1 cellular context compared by ENCODE assay signal in the genomic region with DNA sequence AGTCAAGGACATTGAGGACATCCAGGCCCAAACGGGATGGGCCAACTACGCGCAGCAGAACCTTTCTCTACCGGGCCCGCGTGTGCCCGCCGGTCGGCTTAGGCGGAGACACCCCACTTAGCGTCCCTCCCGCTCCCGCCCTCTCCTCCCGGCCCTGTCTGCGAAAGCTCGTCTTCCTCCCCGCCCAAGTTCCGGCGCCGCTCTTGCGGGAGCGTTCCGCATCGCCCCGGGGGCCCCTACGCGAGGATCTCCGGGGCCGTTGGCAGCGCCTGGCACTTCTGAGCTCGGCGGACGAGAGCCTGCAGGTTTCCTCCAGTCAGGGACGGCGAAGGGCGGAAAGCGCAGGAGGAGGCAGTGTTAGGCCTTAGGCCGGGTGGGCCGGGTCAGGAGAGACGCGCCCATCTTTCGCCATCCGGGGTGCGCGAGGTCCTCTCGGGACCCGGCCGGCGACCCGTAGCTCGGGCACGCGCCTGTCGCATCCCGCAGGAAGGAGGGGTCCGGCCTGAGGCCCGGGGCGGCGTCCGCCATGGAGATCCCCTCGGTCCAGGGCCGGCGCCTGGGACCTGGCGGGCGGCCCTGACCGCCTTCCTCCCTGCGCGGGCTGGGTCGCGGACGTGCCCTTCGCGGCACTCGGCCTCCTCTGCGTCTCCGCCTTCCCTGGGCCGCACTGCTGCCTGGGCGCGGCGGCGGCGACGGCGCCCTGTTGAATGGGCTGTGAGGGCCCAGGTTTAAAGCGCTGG.
TF ChIP-seq lines count a peak whose summit lies in the region.

Gene FEM1B, plus strand, starts transcription at position 141 of the 740 bp plus-strand sequence. CDS start 673 bp downstream, outside the sequence.

TF ChIP-seq in HepG2, 621 proteins besides CTCF, POLR2A, EP300 and RAD21 (continued from another document and continues in another):
- no peak for TF ChIP-seq AHR (CRISPR knock-in tag; IDR thresholded peaks at IDR 0.05)
- TF ChIP-seq DBP (CRISPR knock-in tag; IDR thresholded peaks at IDR 0.05; ENCODE audit: not compliant biosample characterization) = peak; percentile 77
- peak; percentile 93 for TF ChIP-seq SPEN (CRISPR knock-in tag; IDR thresholded peaks at IDR 0.05; ENCODE audit: low read depth)
- TF ChIP-seq ZUFSP (CRISPR knock-in tag; IDR thresholded peaks at IDR 0.05; ENCODE audit: borderline replicate concordance) = no peak
- peak; percentile 55; the same call in 1 of the 2 replicates for TF ChIP-seq ZNF609 (CRISPR knock-in tag; IDR thresholded peaks at IDR 0.05; ENCODE audit: borderline replicate concordance)
- peak; percentile 77 for TF ChIP-seq ZMYM2 (CRISPR knock-in tag; IDR thresholded peaks at IDR 0.05)
- TF ChIP-seq REPIN1 (CRISPR knock-in tag; IDR thresholded peaks at IDR 0.05; ENCODE audit: borderline replicate concordance, low read depth) = peak; percentile 40; the same call in 1 of the 2 replicates
- no peak for TF ChIP-seq MBD4 (IDR thresholded peaks at IDR 0.05; ENCODE audit: borderline replicate concordance, low read length)
- TF ChIP-seq ZNF138 (CRISPR knock-in tag; IDR thresholded peaks at IDR 0.05; ENCODE audit: low read depth) = no peak
- TF ChIP-seq ZNF496 (CRISPR knock-in tag; IDR thresholded peaks at IDR 0.05; ENCODE audit: insufficient replicate concordance) = no peak
- no peak; the same call in 1 of the 2 replicates for TF ChIP-seq SRY (CRISPR knock-in tag; IDR thresholded peaks at IDR 0.05)
- peak; percentile 77; the same call in 1 of the 2 replicates for TF ChIP-seq ZNF749 (CRISPR knock-in tag; IDR thresholded peaks at IDR 0.05; ENCODE audit: borderline replicate concordance)
- TF ChIP-seq KDM1A (CRISPR knock-in tag; IDR thresholded peaks at IDR 0.05) = no peak
- TF ChIP-seq SYNCRIP (IDR thresholded peaks at IDR 0.05; ENCODE audit: insufficient read depth, low read depth, low read length) = no peak
- no peak for TF ChIP-seq HHEX (CRISPR knock-in tag; IDR thresholded peaks at IDR 0.05)
- TF ChIP-seq DNMT3B (CRISPR knock-in tag; conservative IDR thresholded peaks at IDR 0.05) = no peak
- TF ChIP-seq SIX4 (CRISPR knock-in tag; IDR thresholded peaks at IDR 0.05) = no peak
- TF ChIP-seq CBX1 (IDR thresholded peaks at IDR 0.05; ENCODE audit: low read depth) = peak; percentile 86
- TF ChIP-seq SMARCE1 (IDR thresholded peaks at IDR 0.05; ENCODE audit: borderline replicate concordance) = no peak
- peak; percentile 100 for TF ChIP-seq PHF8 (CRISPR knock-in tag; IDR thresholded peaks at IDR 0.05)
- TF ChIP-seq MED1 (CRISPR knock-in tag; IDR thresholded peaks at IDR 0.05) = peak; percentile 85
- TF ChIP-seq ZNF160 (CRISPR knock-in tag; IDR thresholded peaks at IDR 0.05) = peak; percentile 82; the same call in 1 of the 2 replicates
- TF ChIP-seq NR2F6 (IDR thresholded peaks at IDR 0.05) = peak; percentile 66; the same call in 1 of the 2 replicates
- peak; percentile 56 for TF ChIP-seq NR2F6 (CRISPR knock-in tag; IDR thresholded peaks at IDR 0.05)
- no peak; the same call in 1 of the 2 replicates for TF ChIP-seq SMAD9 (CRISPR knock-in tag; IDR thresholded peaks at IDR 0.05)
- peak; percentile 69; the same call in 1 of the 2 replicates for TF ChIP-seq CBFB (CRISPR knock-in tag; IDR thresholded peaks at IDR 0.05)
- peak; percentile 93 for TF ChIP-seq PHF21A (CRISPR knock-in tag; IDR thresholded peaks at IDR 0.05)
- no peak for TF ChIP-seq ZNF530 (CRISPR knock-in tag; IDR thresholded peaks at IDR 0.05; ENCODE audit: low read depth)
- no peak; the same call in 1 of the 2 replicates for TF ChIP-seq MLX (CRISPR knock-in tag; IDR thresholded peaks at IDR 0.05)
- no peak for TF ChIP-seq ZNF510 (CRISPR knock-in tag; IDR thresholded peaks at IDR 0.05; ENCODE audit: low read depth)
- peak; percentile 90 for TF ChIP-seq KDM2A (CRISPR knock-in tag; IDR thresholded peaks at IDR 0.05; ENCODE audit: borderline replicate concordance, low read depth)
- peak; percentile 34; the same call in 1 of the 2 replicates for TF ChIP-seq ZNF576 (CRISPR knock-in tag; IDR thresholded peaks at IDR 0.05)
- TF ChIP-seq, protein P1, sequence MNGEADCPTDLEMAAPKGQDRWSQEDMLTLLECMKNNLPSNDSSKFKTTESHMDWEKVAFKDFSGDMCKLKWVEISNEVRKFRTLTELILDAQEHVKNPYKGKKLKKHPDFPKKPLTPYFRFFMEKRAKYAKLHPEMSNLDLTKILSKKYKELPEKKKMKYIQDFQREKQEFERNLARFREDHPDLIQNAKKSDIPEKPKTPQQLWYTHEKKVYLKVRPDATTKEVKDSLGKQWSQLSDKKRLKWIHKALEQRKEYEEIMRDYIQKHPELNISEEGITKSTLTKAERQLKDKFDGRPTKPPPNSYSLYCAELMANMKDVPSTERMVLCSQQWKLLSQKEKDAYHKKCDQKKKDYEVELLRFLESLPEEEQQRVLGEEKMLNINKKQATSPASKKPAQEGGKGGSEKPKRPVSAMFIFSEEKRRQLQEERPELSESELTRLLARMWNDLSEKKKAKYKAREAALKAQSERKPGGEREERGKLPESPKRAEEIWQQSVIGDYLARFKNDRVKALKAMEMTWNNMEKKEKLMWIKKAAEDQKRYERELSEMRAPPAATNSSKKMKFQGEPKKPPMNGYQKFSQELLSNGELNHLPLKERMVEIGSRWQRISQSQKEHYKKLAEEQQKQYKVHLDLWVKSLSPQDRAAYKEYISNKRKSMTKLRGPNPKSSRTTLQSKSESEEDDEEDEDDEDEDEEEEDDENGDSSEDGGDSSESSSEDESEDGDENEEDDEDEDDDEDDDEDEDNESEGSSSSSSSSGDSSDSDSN (CRISPR knock-in tag; IDR thresholded peaks at IDR 0.05) = peak; percentile 97
- TF ChIP-seq ZNF550 (CRISPR knock-in tag; IDR thresholded peaks at IDR 0.05; ENCODE audit: borderline replicate concordance) = no peak; the same call in 1 of the 2 replicates
- peak; percentile 26; the same call in 1 of the 2 replicates for TF ChIP-seq LCORL (IDR thresholded peaks at IDR 0.05)
- TF ChIP-seq LCORL (CRISPR knock-in tag; IDR thresholded peaks at IDR 0.05) = peak; percentile 97
- TF ChIP-seq ZNF747 (CRISPR knock-in tag; IDR thresholded peaks at IDR 0.05; ENCODE audit: borderline replicate concordance) = 0 out of 2 replicates have a peak, but pooled peaks have one; percentile 79
- peak; percentile 88 for TF ChIP-seq ZNF18 (CRISPR knock-in tag; IDR thresholded peaks at IDR 0.05; ENCODE audit: insufficient replicate concordance)
- TF ChIP-seq, protein P2, sequence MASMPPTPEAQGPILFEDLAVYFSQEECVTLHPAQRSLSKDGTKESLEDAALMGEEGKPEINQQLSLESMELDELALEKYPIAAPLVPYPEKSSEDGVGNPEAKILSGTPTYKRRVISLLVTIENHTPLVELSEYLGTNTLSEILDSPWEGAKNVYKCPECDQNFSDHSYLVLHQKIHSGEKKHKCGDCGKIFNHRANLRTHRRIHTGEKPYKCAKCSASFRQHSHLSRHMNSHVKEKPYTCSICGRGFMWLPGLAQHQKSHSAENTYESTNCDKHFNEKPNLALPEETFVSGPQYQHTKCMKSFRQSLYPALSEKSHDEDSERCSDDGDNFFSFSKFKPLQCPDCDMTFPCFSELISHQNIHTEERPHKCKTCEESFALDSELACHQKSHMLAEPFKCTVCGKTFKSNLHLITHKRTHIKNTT (CRISPR knock-in tag; IDR thresholded peaks at IDR 0.05) = 0 out of 2 replicates have a peak, but pooled peaks have one; percentile 84
- no peak for TF ChIP-seq ZNF549 (CRISPR knock-in tag; IDR thresholded peaks at IDR 0.05)
- TF ChIP-seq, protein P3, sequence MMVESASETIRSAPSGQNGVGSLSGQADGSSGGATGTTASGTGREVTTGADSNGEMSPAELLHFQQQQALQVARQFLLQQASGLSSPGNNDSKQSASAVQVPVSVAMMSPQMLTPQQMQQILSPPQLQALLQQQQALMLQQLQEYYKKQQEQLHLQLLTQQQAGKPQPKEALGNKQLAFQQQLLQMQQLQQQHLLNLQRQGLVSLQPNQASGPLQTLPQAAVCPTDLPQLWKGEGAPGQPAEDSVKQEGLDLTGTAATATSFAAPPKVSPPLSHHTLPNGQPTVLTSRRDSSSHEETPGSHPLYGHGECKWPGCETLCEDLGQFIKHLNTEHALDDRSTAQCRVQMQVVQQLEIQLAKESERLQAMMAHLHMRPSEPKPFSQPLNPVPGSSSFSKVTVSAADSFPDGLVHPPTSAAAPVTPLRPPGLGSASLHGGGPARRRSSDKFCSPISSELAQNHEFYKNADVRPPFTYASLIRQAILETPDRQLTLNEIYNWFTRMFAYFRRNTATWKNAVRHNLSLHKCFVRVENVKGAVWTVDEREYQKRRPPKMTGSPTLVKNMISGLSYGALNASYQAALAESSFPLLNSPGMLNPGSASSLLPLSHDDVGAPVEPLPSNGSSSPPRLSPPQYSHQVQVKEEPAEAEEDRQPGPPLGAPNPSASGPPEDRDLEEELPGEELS (CRISPR knock-in tag; IDR thresholded peaks at IDR 0.05) = peak; percentile 71; the same call in 1 of the 2 replicates
